Comparison of ENCODE assay signal across 1 cellular context in genomic region chrX:13121020-13121419, GRCh38.
TF ChIP-seq lines count a peak whose summit lies in the region.

No MANE protein-coding gene starts in this region.

TF ChIP-seq in IMR-90, 13 proteins besides CTCF, POLR2A, EP300 and RAD21 (continued from another document):
- TF ChIP-seq MAZ (IDR thresholded peaks at IDR 0.05; ENCODE audit: borderline replicate concordance, low read depth, low read length) = no peak
- no peak for TF ChIP-seq RFX5 (IDR thresholded peaks at IDR 0.05; ENCODE audit: low read depth, low read length)
- no peak for TF ChIP-seq NFE2L2 (IDR thresholded peaks at IDR 0.05; ENCODE audit: low read depth, low read length)
- TF ChIP-seq CEBPB (IDR thresholded peaks at IDR 0.05; ENCODE audit: low read depth, low read length) = no peak
- TF ChIP-seq CHD1 (IDR thresholded peaks at IDR 0.05; ENCODE audit: low read depth, low read length) = no peak
- TF ChIP-seq RCOR1 (IDR thresholded peaks at IDR 0.05; ENCODE audit: insufficient replicate concordance, low read length) = no peak
- TF ChIP-seq MAFK (IDR thresholded peaks at IDR 0.05; ENCODE audit: low read depth, low read length) = no peak
TF ChIP-seq in IMR-90: peak in this region for 0.
